Comparison of ENCODE assay signal across 9 cellular contexts in the genomic region with DNA sequence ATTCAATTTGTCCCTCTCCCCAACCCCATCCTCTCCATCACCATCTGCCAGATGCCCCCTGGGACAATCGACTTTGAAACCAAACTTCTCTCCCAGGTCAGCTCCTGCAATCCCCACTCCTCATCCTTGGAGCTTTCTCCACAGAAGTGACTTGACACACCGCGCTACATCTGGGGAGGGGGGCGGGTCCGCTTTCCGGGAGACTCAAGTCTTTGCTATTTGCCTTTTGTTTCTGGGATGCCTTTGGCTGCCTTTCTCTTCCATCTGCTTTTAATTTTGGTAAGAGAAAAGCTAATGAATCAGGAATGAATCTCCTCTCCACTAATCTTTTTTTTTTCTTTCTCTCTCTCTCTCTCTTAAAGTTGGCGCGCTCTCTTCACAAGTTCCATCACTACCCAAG. TPM values are rescaled to one million over a fixed set of nuclear protein-coding genes. Genes with fewer than 3 reads are reported as not detected.
DNase-seq lines count a peak whose midpoint lies in the region; ATAC-seq, FAIRE-seq and TF ChIP-seq lines count a peak whose summit lies in the region.
"Had no signal": no experiment of that assay in that cellular context is flagged by ENCODE, and none has a peak within 500 bp of the region (broad histone marks: within the 10 kb centered on the region; RNA-seq: fewer than 3 reads in every experiment).

No MANE protein-coding gene starts in this region.

- peaks cover 0 to 17% (median 4%) of the 10 kb centered on the region in 4 donors for H3K4me1 ChIP-seq in right lobe of liver

- TF ChIP-seq POLR2A in right lobe of liver (IDR thresholded peaks at IDR 0.05) = no peak

- FAIRE-seq in endometrium (lab: Jason Lieb, UNC) = peak; percentile 57

- DNase-seq in AG20443 (ENCODE audit: low spot score) (peak; percentile 87), MG63 (peak; percentile 56), right lobe of liver (no peak), glomerular visceral epithelial cell (ENCODE audit: extremely low spot score) (no peak)
- DNase-seq: activated B cell treated with CpG ODN at 0.5 μM for 24 hours had no signal

- H3K27me3 ChIP-seq in MG63 (no peaks in the 10 kb centered on the region; the same call in 1 of the 2 replicates), neural cell (ENCODE audit: insufficient read depth, low read depth, low read length) (peaks cover 47% of the 10 kb centered on the region), right lobe of liver (peaks cover 0 to 9% of the 10 kb centered on the region in 2 donors)

- no peak for TF ChIP-seq EP300 in neural cell (conservative IDR thresholded peaks at IDR 0.05; ENCODE audit: poor library complexity, severe bottlenecking)

- no peak for TF ChIP-seq RAD21 in neural cell (conservative IDR thresholded peaks at IDR 0.05)

- H3K9ac ChIP-seq in neural cell (ENCODE audit: low read length) = no peak overlapping the region

- H3K27ac ChIP-seq in neural cell (ENCODE audit: low read length) = no peak overlapping the region
- H3K27ac ChIP-seq in right lobe of liver = no peak overlapping the region

- intact Hi-C loops in right lobe of liver (cut with DNase I) = no loop called here

- ATAC-seq in right lobe of liver = no peak
- no peak for ATAC-seq in GM18520 (IDR thresholded peaks at IDR 0.05; ENCODE audit: unreplicated experiment)
- no peak for ATAC-seq in GM19455 (IDR thresholded peaks at IDR 0.05; ENCODE audit: unreplicated experiment)

- H3K36me3 ChIP-seq in MG63 = peaks cover 4% of the 10 kb centered on the region
- H3K36me3 ChIP-seq in neural cell (ENCODE audit: insufficient read depth, low read length) = no peaks in the 10 kb centered on the region
- H3K36me3 ChIP-seq in right lobe of liver = no peaks in the 10 kb centered on the region

- TF ChIP-seq CTCF in neural cell (IDR thresholded peaks at IDR 0.05; ENCODE audit: poor library complexity, severe bottlenecking) = no peak
- no peak for TF ChIP-seq CTCF in right lobe of liver (IDR thresholded peaks at IDR 0.05)

- H3K4me3 ChIP-seq in MG63 = peak overlapping the region; percentile 69
- H3K4me3 ChIP-seq in neural cell (ENCODE audit: low read length) = peak overlapping the region; percentile 75
- H3K4me3 ChIP-seq in right lobe of liver = no peak overlapping the region

- H4K20me1 ChIP-seq in neural cell (ENCODE audit: insufficient read depth) = no peaks in the 10 kb centered on the region

- no peak overlapping the region for H2AFZ ChIP-seq in neural cell (ENCODE audit: low read depth, low read length)

- peaks cover 2% of the 10 kb centered on the region for H3F3A ChIP-seq in neural cell (ENCODE audit: insufficient read depth, low read length, poor library complexity, severe bottlenecking)

- peak overlapping the region; percentile 82 for H3K4me2 ChIP-seq in neural cell (ENCODE audit: low read length)

- WGBS in right lobe of liver (ENCODE audit: insufficient coverage, low coverage, low lambda C conversion rate, missing lambda C conversion rate) = 7% methylated on average over 8 of the region's 8 CpGs

- H3K9me3 ChIP-seq in MG63 = no peaks in the 10 kb centered on the region
- H3K9me3 ChIP-seq in neural cell (ENCODE audit: low read length) = no peaks in the 10 kb centered on the region
- H3K9me3 ChIP-seq in right lobe of liver = no peaks in the 10 kb centered on the region

- H3K9me2 ChIP-seq in neural cell (ENCODE audit: insufficient read depth, low read length) = no peaks in the 10 kb centered on the region

- no peaks in the 10 kb centered on the region for H3K79me2 ChIP-seq in neural cell (replicated peaks; ENCODE audit: insufficient read depth, low read length)

TF ChIP-seq in neural cell, 6 proteins besides CTCF, POLR2A, EP300 and RAD21:
- TF ChIP-seq TAF1 (IDR thresholded peaks at IDR 0.05; ENCODE audit: low read depth) = no peak
- TF ChIP-seq, protein P1, sequence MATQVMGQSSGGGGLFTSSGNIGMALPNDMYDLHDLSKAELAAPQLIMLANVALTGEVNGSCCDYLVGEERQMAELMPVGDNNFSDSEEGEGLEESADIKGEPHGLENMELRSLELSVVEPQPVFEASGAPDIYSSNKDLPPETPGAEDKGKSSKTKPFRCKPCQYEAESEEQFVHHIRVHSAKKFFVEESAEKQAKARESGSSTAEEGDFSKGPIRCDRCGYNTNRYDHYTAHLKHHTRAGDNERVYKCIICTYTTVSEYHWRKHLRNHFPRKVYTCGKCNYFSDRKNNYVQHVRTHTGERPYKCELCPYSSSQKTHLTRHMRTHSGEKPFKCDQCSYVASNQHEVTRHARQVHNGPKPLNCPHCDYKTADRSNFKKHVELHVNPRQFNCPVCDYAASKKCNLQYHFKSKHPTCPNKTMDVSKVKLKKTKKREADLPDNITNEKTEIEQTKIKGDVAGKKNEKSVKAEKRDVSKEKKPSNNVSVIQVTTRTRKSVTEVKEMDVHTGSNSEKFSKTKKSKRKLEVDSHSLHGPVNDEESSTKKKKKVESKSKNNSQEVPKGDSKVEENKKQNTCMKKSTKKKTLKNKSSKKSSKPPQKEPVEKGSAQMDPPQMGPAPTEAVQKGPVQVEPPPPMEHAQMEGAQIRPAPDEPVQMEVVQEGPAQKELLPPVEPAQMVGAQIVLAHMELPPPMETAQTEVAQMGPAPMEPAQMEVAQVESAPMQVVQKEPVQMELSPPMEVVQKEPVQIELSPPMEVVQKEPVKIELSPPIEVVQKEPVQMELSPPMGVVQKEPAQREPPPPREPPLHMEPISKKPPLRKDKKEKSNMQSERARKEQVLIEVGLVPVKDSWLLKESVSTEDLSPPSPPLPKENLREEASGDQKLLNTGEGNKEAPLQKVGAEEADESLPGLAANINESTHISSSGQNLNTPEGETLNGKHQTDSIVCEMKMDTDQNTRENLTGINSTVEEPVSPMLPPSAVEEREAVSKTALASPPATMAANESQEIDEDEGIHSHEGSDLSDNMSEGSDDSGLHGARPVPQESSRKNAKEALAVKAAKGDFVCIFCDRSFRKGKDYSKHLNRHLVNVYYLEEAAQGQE (IDR thresholded peaks at IDR 0.05; ENCODE audit: borderline replicate concordance) = no peak
- no peak for TF ChIP-seq EZH2 (IDR thresholded peaks at IDR 0.05; ENCODE audit: borderline replicate concordance, insufficient read depth, low read length, poor library complexity, severe bottlenecking)
- no peak for TF ChIP-seq SMC3 (conservative IDR thresholded peaks at IDR 0.05; ENCODE audit: poor library complexity)
- TF ChIP-seq POLR2AphosphoS5 (IDR thresholded peaks at IDR 0.05) = no peak
- TF ChIP-seq MXI1 (conservative IDR thresholded peaks at IDR 0.05; ENCODE audit: poor library complexity, severe bottlenecking) = no peak

RNA-seq across cellular contexts. Expression of gene TPBG, which starts 0.7 kb away (rescaled TPM):
- 6.2 and 7.9 TPM in 2 replicates for total RNA-seq in MG63 (2014; rRNA removed; shearing (Covaris generic); ENCODE audit: low replicate concordance)
- polyA plus RNA-seq in neural cell = 25.0 and 31.0 TPM in 2 replicates
- 17.3 and 20.6 TPM in 2 replicates for polyA minus RNA-seq in neural cell
- 1 to 10 TPM in 3 of 6 experiments, under 1 TPM in 3; 0.42 to 1.4 (median 0.99) TPM for total RNA-seq in right lobe of liver
- total RNA-seq: activated B cell treated with CpG ODN at 0.5 μM for 24 hours had no signal

Comparison
In these comparisons a context has a peak if more than half of its experiments do, and no peak if none do; other contexts are left out.
1. DNase-seq: peak in AG20443 (single experiment) and MG63 (single experiment); none in right lobe of liver (0 of 3) and glomerular visceral epithelial cell (single experiment).
2. H3K4me3 ChIP-seq: peak in MG63 (single experiment) and neural cell (single experiment); none in right lobe of liver (0 of 3).